ENCODE assay signal across 11 cellular contexts in genomic region chr10:6778992-6779701, GRCh38.
DNase-seq lines count a peak whose midpoint lies in the region; ATAC-seq and TF ChIP-seq lines count a peak whose summit lies in the region.
"Had no signal": no experiment of that assay in that cellular context is flagged by ENCODE, and none has a peak within 500 bp of the region (broad histone marks: within the 10 kb centered on the region; RNA-seq: fewer than 3 reads in every experiment).

No MANE protein-coding gene starts in this region.

- no peaks in the 10 kb centered on the region for H3K27me3 ChIP-seq in PC-9 (ENCODE audit: insufficient read depth, low read depth)

- CTCF ChIA-PET in PC-9 (lab: Charles Lee), result no interaction called here

- peak; percentile 14 for DNase-seq in CD1c-positive myeloid dendritic cell (ENCODE audit: extremely low spot score)
- peak; percentile 85 to 94 for DNase-seq in PC-9
- peak; percentile 95 for DNase-seq in epithelial cell of proximal tubule (ENCODE audit: low read depth)
- no peak for DNase-seq in osteocyte (ENCODE audit: extremely low spot score, unreplicated experiment)
- no peak for DNase-seq in NCI-H2081 (lab: John Stamatoyannopoulos, UW)
- DNase-seq in NCI-H345 (lab: John Stamatoyannopoulos, UW), result no peak
- DNase-seq in NCI-H1417 treated with DMSO at 0.1 percent for 48 hours (lab: John Stamatoyannopoulos, UW), result no peak
- DNase-seq: NCI-H774; stimulated activated CD4-positive, alpha-beta T cell treated with anti-CD3 and anti-CD28 coated beads, Interleukin-2, amount 100 ng/mL, for 48 hours had no signal

- H3K27ac Mint-ChIP-seq in osteocyte (ENCODE audit: unreplicated experiment), result peak overlapping the region; percentile 48

- H3K79me2 ChIP-seq in PC-9 (ENCODE audit: low read depth), result no peaks in the 10 kb centered on the region

- peak overlapping the region; percentile 72 for H3K27ac ChIP-seq in PC-9

- H3K4me1 Mint-ChIP-seq in osteocyte (ENCODE audit: unreplicated experiment), result peaks cover 23% of the 10 kb centered on the region

- H3K36me3 Mint-ChIP-seq in osteocyte (ENCODE audit: unreplicated experiment), result no peaks in the 10 kb centered on the region

- no peaks in the 10 kb centered on the region for H3K27me3 Mint-ChIP-seq in osteocyte (ENCODE audit: unreplicated experiment)

- H3K4me3 ChIP-seq in PC-9 (no peak overlapping the region; the same call in 1 of the 2 replicates), epithelial cell of proximal tubule (ENCODE audit: low read depth, low read length) (no peak overlapping the region)

- H3K4me2 ChIP-seq in PC-9, result peak overlapping the region; percentile 64

- POLR2A ChIA-PET in PC-9 (lab: Charles Lee; ENCODE audit: unreplicated experiment), result no interaction called here

- no peaks in the 10 kb centered on the region for H4K20me1 ChIP-seq in PC-9 (ENCODE audit: insufficient read depth)

- peak overlapping the region; percentile 68 for H2AFZ ChIP-seq in PC-9

- H3K36me3 ChIP-seq in PC-9 (ENCODE audit: low read depth), result no peaks in the 10 kb centered on the region

- no peaks in the 10 kb centered on the region for H3K9me3 Mint-ChIP-seq in osteocyte (ENCODE audit: unreplicated experiment)

- H3F3A ChIP-seq in PC-9 (ENCODE audit: insufficient read depth, low read depth), result 0 out of 2 replicates have a peak, but pooled peaks cover 3% of the 10 kb centered on the region

- ATAC-seq in HG02852 (IDR thresholded peaks at IDR 0.05; ENCODE audit: unreplicated experiment), result no peak
- ATAC-seq: activated CD4-positive, CD25-positive, alpha-beta regulatory T cell treated with anti-CD3 and anti-CD28 coated beads, Interleukin-2, amount 50 U/mL, for 24 hours had no signal

- no TSS peak for BruUV-seq in PC-9 (replicated peaks; lab: Mats Ljungman, UMichigan)

- H3K4me3 Mint-ChIP-seq in osteocyte (ENCODE audit: unreplicated experiment), result no peak overlapping the region

- intact Hi-C loops in PC-9 (cut with micrococcal nuclease; ENCODE audit: unreplicated experiment), result loop anchor here (1.0 to 2.0 kb wide), 3 partner anchors 30 to 57 kb away; no protein-coding TSS in a partner anchor

- no peaks in the 10 kb centered on the region for H3K9me3 ChIP-seq in PC-9 (ENCODE audit: insufficient read depth, low read depth)

- H3K4me1 ChIP-seq in PC-9 (replicated peaks; ENCODE audit: insufficient read depth), result peaks cover 10% of the 10 kb centered on the region

- TF ChIP-seq CTCF in PC-9 (conservative IDR thresholded peaks at IDR 0.05) (no peak), epithelial cell of proximal tubule (conservative IDR thresholded peaks at IDR 0.05; ENCODE audit: low read depth, low read length) (no peak), osteocyte (IDR thresholded peaks at IDR 0.05) (no peak)

- H3K9me2 ChIP-seq in PC-9 (ENCODE audit: insufficient read depth), result no peaks in the 10 kb centered on the region

Comparison
In these comparisons a context has a peak if more than half of its experiments do, and no peak if none do; other contexts are left out.
1. DNase-seq: peak in CD1c-positive myeloid dendritic cell (single experiment), PC-9 (2 of 2) and epithelial cell of proximal tubule (single experiment); none in osteocyte (single experiment), NCI-H2081 (0 of 2), NCI-H345 (single experiment) and NCI-H1417 treated with DMSO at 0.1 percent for 48 hours (single experiment).